In genomic region chr6:139611327-139611958, GRCh38 we compare ENCODE assay signal across 1 cellular context.
A peak's percentile ranks its signal among the peaks of the same experiment; 100 is the strongest.
TF ChIP-seq lines count a peak whose summit lies in the region.

No MANE protein-coding gene starts in this region.

TF ChIP-seq in K562, 482 proteins besides CTCF, POLR2A, EP300 and RAD21 (continued from another document and continues in another):
- TF ChIP-seq CHD7 (IDR thresholded peaks at IDR 0.05; ENCODE audit: low read depth, low read length) (no peak), ZMIZ1 (IDR thresholded peaks at IDR 0.05; ENCODE audit: low read depth in 2 of 2, low read length in 2 of 2) (no peak), GABPB2 (CRISPR knock-in tag; conservative IDR thresholded peaks at IDR 0.05) (no peak), ZNF3 (CRISPR knock-in tag; IDR thresholded peaks at IDR 0.05) (no peak), FOXM1 (IDR thresholded peaks at IDR 0.05; ENCODE audit: low read depth) (peak; percentile 75), FOXM1 (CRISPR knock-in tag; IDR thresholded peaks at IDR 0.05; ENCODE audit: low read depth) (no peak), CC2D1A (IDR thresholded peaks at IDR 0.05) (0 out of 2 replicates have a peak, but pooled peaks have one; percentile 20), DPF2 (IDR thresholded peaks at IDR 0.05) (peak; percentile 79), ZFP30 (CRISPR knock-in tag; IDR thresholded peaks at IDR 0.05; ENCODE audit: borderline replicate concordance) (no peak), ZNF408 (CRISPR knock-in tag; IDR thresholded peaks at IDR 0.05; ENCODE audit: low read depth) (no peak), RCOR1 (IDR thresholded peaks at IDR 0.05; ENCODE audit: borderline replicate concordance in 1 of 2, low read depth in 2 of 2, low read length in 2 of 2) (0 out of 4 replicates have a peak, but pooled peaks of 1 of the 2 experiments have one; percentile 31), ILF3 (IDR thresholded peaks at IDR 0.05; ENCODE audit: borderline replicate concordance) (no peak), EP400 (IDR thresholded peaks at IDR 0.05) (0 out of 2 replicates have a peak, but pooled peaks have one; percentile 15), CBFA2T2 (conservative IDR thresholded peaks at IDR 0.05) (peak; percentile 59), ZNF124 (CRISPR knock-in tag; IDR thresholded peaks at IDR 0.05) (no peak), MAFK (IDR thresholded peaks at IDR 0.05; ENCODE audit: low read length) (no peak), ZNF311 (CRISPR knock-in tag; IDR thresholded peaks at IDR 0.05) (no peak), ZZZ3 (IDR thresholded peaks at IDR 0.05) (no peak), NR1H2 (CRISPR knock-in tag; IDR thresholded peaks at IDR 0.05) (no peak), ESRRB (CRISPR knock-in tag; IDR thresholded peaks at IDR 0.05; ENCODE audit: borderline replicate concordance) (no peak), ZNF655 (CRISPR knock-in tag; IDR thresholded peaks at IDR 0.05) (no peak), MAFF (IDR thresholded peaks at IDR 0.05; ENCODE audit: low read length) (no peak), MCM3 (IDR thresholded peaks at IDR 0.05) (no peak), XRCC3 (IDR thresholded peaks at IDR 0.05) (no peak), CREB3L1 (IDR thresholded peaks at IDR 0.05; ENCODE audit: borderline replicate concordance, low read depth) (peak; percentile 29; the same call in 1 of the 2 replicates), CSDE1 (IDR thresholded peaks at IDR 0.05) (no peak), ZNF785 (CRISPR knock-in tag; IDR thresholded peaks at IDR 0.05) (no peak), ZNF644 (tag; IDR thresholded peaks at IDR 0.05; ENCODE audit: low read depth) (no peak), PURB (CRISPR knock-in tag; IDR thresholded peaks at IDR 0.05; ENCODE audit: low read depth) (no peak), TAL1 (IDR thresholded peaks at IDR 0.05) (peak; percentile 84), LEF1 (IDR thresholded peaks at IDR 0.05) (no peak), TBP (optimal IDR thresholded peaks at IDR 0.05; ENCODE audit: low read depth, low read length) (no peak), MCM5 (IDR thresholded peaks at IDR 0.05; ENCODE audit: low read depth) (no peak), NFATC3 (IDR thresholded peaks at IDR 0.05) (no peak), THAP7 (CRISPR knock-in tag; IDR thresholded peaks at IDR 0.05) (no peak), RBM14 (IDR thresholded peaks at IDR 0.05; ENCODE audit: borderline replicate concordance, insufficient read depth, low read depth, low read length) (no peak), KAT2B (IDR thresholded peaks at IDR 0.05; ENCODE audit: low read depth, low read length) (no peak), ZNF12 (CRISPR knock-in tag; IDR thresholded peaks at IDR 0.05) (no peak), BACH1 (tag; IDR thresholded peaks at IDR 0.05) (no peak), NCOR1 (IDR thresholded peaks at IDR 0.05) (peak; percentile 63), ZNF766 (CRISPR knock-in tag; conservative IDR thresholded peaks at IDR 0.05) (no peak), L3MBTL2 (IDR thresholded peaks at IDR 0.05) (peak; percentile 57; the same call in 1 of the 2 replicates), RAD51 (IDR thresholded peaks at IDR 0.05; ENCODE audit: borderline replicate concordance, low read depth) (no peak), BRD9 (IDR thresholded peaks at IDR 0.05; ENCODE audit: low read depth, partially characterized antibody) (no peak), FOS (IDR thresholded peaks at IDR 0.05; ENCODE audit: extremely low read depth, insufficient read length) (no peak)
